1 cellular context compared by ENCODE assay signal in the genomic region with DNA sequence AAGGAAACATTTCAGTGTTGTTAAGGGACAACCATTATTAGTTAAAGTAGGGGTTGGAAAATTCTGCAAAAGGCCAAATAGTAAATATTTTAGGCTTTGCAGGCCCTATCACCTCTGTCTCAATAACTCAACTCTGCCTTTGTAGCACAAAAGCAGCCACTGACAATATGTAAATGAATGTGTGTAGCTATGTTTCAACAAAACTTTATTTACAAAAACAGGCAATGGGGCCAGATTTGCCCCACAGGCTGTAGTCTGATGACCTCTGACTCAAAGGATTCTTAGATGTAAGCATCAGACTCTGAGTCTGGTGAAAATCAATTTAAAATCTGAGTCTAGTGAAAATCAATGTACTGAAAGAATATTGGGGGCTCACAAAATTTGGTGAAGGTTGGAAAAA.
TF ChIP-seq lines count a peak whose summit lies in the region.

No MANE protein-coding gene starts in this region.

TF ChIP-seq in GM12878, 131 proteins besides CTCF, POLR2A, EP300 and RAD21 (continued from another document):
- TF ChIP-seq ZBTB40 (IDR thresholded peaks at IDR 0.05; ENCODE audit: borderline replicate concordance): peak; percentile 94
